Comparison of ENCODE assay signal across 16 cellular contexts in the genomic region with DNA sequence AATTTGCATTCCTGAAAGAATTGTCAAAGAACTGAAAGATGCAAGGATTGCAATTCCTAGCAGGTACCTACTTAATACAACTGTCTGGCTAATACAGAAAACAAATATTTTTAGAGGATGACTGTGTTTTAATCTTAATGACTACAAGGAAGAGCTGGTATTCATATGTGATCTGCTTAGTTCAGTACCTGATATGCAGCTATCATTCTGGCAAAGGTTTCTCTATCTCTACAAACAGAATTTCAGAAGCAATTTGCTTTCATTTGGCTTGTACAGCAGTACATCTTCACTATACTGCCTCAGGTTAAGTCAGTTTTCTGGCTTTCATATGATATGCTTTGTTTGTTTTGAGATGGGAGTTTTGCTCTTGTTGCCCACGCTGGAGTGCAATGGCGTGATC. TPM values are rescaled to one million over a fixed set of nuclear protein-coding genes. Genes with fewer than 3 reads are reported as not detected.
DNase-seq lines count a peak whose midpoint lies in the region; ATAC-seq and TF ChIP-seq lines count a peak whose summit lies in the region.
"Had no signal": no experiment of that assay in that cellular context is flagged by ENCODE, and none has a peak within 500 bp of the region (broad histone marks: within the 10 kb centered on the region; RNA-seq: fewer than 3 reads in every experiment).

No MANE protein-coding gene starts in this region.

- no peaks in the 10 kb centered on the region; the same call in 1 of the 2 replicates for H3K36me3 ChIP-seq in SU-DHL-6 (ENCODE audit: low read length)

- H3K27ac Mint-ChIP-seq in stimulated activated naive CD8-positive, alpha-beta T cell treated with anti-CD3 and anti-CD28 coated beads, Interleukin-15, Interleukin-2, amounts not matched to agents 100 ng/mL and 50 ng/mL, for 24 hours = peak overlapping the region; percentile 72
- peak overlapping the region; percentile 33 for H3K27ac Mint-ChIP-seq in chondrocyte (ENCODE audit: unreplicated experiment)

- H3K4me1 Mint-ChIP-seq in stimulated activated naive CD8-positive, alpha-beta T cell treated with anti-CD3 and anti-CD28 coated beads, Interleukin-15, Interleukin-2, amounts not matched to agents 100 ng/mL and 50 ng/mL, for 24 hours (ENCODE audit: low read depth) = peaks cover 84% of the 10 kb centered on the region
- peaks cover 82% of the 10 kb centered on the region for H3K4me1 Mint-ChIP-seq in chondrocyte (ENCODE audit: low read depth)

- no peaks in the 10 kb centered on the region for H3K27me3 Mint-ChIP-seq in stimulated activated naive CD8-positive, alpha-beta T cell treated with anti-CD3 and anti-CD28 coated beads, Interleukin-15, Interleukin-2, amounts not matched to agents 100 ng/mL and 50 ng/mL, for 24 hours
- no peaks in the 10 kb centered on the region for H3K27me3 Mint-ChIP-seq in chondrocyte (ENCODE audit: low read depth)

- DNase-seq in stimulated activated naive CD8-positive, alpha-beta T cell treated with anti-CD3 and anti-CD28 coated beads, Interleukin-15, Interleukin-2, amounts not matched to agents 100 U/mL and 50 U/mL, for 24 hours = no peak
- DNase-seq in chondrocyte (ENCODE audit: low spot score) (no peak), RWPE1 (ENCODE audit: low spot score) (no peak), ureter (ENCODE audit: low spot score) (no peak)
- DNase-seq: BE2C; glutamatergic neuron; kidney glomerular epithelial cell; NCI-H510A treated with DMSO at 0.1 percent for 48 hours; stimulated activated CD4-positive, alpha-beta T cell treated with anti-CD3 and anti-CD28 coated beads, Interleukin-2, amount 100 ng/mL, for 48 hours had no signal

- peaks cover 22% of the 10 kb centered on the region for H3K36me3 Mint-ChIP-seq in stimulated activated naive CD8-positive, alpha-beta T cell treated with anti-CD3 and anti-CD28 coated beads, Interleukin-15, Interleukin-2, amounts not matched to agents 100 ng/mL and 50 ng/mL, for 24 hours (ENCODE audit: low read depth)
- no peaks in the 10 kb centered on the region for H3K36me3 Mint-ChIP-seq in chondrocyte (ENCODE audit: low read depth)
- H3K36me3 Mint-ChIP-seq: WTC11 had no signal

- no peak overlapping the region for H2AFZ ChIP-seq in SU-DHL-6 (ENCODE audit: low read depth, low read length, severe bottlenecking)

- H4K20me1 ChIP-seq in SU-DHL-6 (ENCODE audit: low read depth, low read length) = 0 out of 2 replicates have a peak, but pooled peaks cover 8% of the 10 kb centered on the region

- peak overlapping the region; percentile 98 for H3K4me2 ChIP-seq in SU-DHL-6 (ENCODE audit: low read depth, low read length, poor library complexity, severe bottlenecking)

- H3K4me3 Mint-ChIP-seq in stimulated activated naive CD8-positive, alpha-beta T cell treated with anti-CD3 and anti-CD28 coated beads, Interleukin-15, Interleukin-2, amounts not matched to agents 100 ng/mL and 50 ng/mL, for 24 hours = peak overlapping the region; percentile 58
- no peak overlapping the region for H3K4me3 Mint-ChIP-seq in chondrocyte (ENCODE audit: unreplicated experiment)
- H3K4me3 Mint-ChIP-seq: WTC11 had no signal

- CTCF ChIA-PET in RWPE1 (lab: Yijun Ruan, JAX) = no interaction called here

- no peak for TF ChIP-seq CTCF in SU-DHL-6 (IDR thresholded peaks at IDR 0.05; ENCODE audit: insufficient read depth, low read length, poor library complexity, severe bottlenecking)
- no peak for TF ChIP-seq CTCF in chondrocyte (IDR thresholded peaks at IDR 0.05)
- no peak for TF ChIP-seq CTCF in RWPE1 (conservative IDR thresholded peaks at IDR 0.05; ENCODE audit: low read depth)

- H3K9me3 Mint-ChIP-seq in stimulated activated naive CD8-positive, alpha-beta T cell treated with anti-CD3 and anti-CD28 coated beads, Interleukin-15, Interleukin-2, amounts not matched to agents 100 ng/mL and 50 ng/mL, for 24 hours = no peaks in the 10 kb centered on the region
- H3K9me3 Mint-ChIP-seq in chondrocyte (ENCODE audit: low read depth) = no peaks in the 10 kb centered on the region
- H3K9me3 Mint-ChIP-seq: WTC11 had no signal

- peak overlapping the region; percentile 58 for H3K9ac ChIP-seq in SU-DHL-6 (ENCODE audit: low read length)

- H3K79me2 ChIP-seq in SU-DHL-6 (ENCODE audit: insufficient read depth, low read length) = peaks cover 100% of the 10 kb centered on the region

- peak overlapping the region; percentile 31 for H3K4me3 ChIP-seq in SU-DHL-6 (ENCODE audit: insufficient read depth, low read length, poor library complexity, severe bottlenecking)

- no peaks in the 10 kb centered on the region for H3K27me3 ChIP-seq in SU-DHL-6 (ENCODE audit: low read length)
- H3K27me3 ChIP-seq: BE2C had no signal

- no peak for ATAC-seq in stimulated activated naive CD8-positive, alpha-beta T cell treated with anti-CD3 and anti-CD28 coated beads, Interleukin-15, Interleukin-2, amounts not matched to agents 100 U/mL and 50 U/mL, for 24 hours
- ATAC-seq in HG03354 (IDR thresholded peaks at IDR 0.05; ENCODE audit: poor library complexity, severe bottlenecking, unreplicated experiment) (no peak), HG02981 (IDR thresholded peaks at IDR 0.05; ENCODE audit: unreplicated experiment) (no peak)
- ATAC-seq: HCT116, Right ventricle myocardium inferior, WTC11 had no signal

- H3F3A ChIP-seq in SU-DHL-6 (ENCODE audit: insufficient read depth) = peaks cover 85% of the 10 kb centered on the region

- H3K9me3 ChIP-seq in SU-DHL-6 (ENCODE audit: insufficient read depth, low read length) = no peaks in the 10 kb centered on the region
- H3K9me3 ChIP-seq: BE2C had no signal

- H3K9me2 ChIP-seq in SU-DHL-6 (replicated peaks; ENCODE audit: insufficient read depth, low read length) = no peaks in the 10 kb centered on the region

- POLR2A ChIA-PET in RWPE1 (lab: Yijun Ruan, JAX; ENCODE audit: low non-redundant PET) = no interaction called here

- peak overlapping the region; percentile 94 for H3K27ac ChIP-seq in SU-DHL-6 (ENCODE audit: low read depth, low read length)
- H3K27ac ChIP-seq in RWPE1 = no peak overlapping the region

RNA-seq across cellular contexts. Expression of gene TBL1XR1, which starts 51.3 kb away (rescaled TPM):
- total RNA-seq in chondrocyte = 225 to 372 TPM (median 357 TPM) in 3 replicates
- 181 TPM for total RNA-seq in ureter
